In genomic region chr6:20211037-20211940, GRCh38 we compare ENCODE assay signal across 8 cellular contexts. TPM values are rescaled to one million over a fixed set of nuclear protein-coding genes. Genes with fewer than 3 reads are reported as not detected.
DNase-seq lines count a peak whose midpoint lies in the region; TF ChIP-seq lines count a peak whose summit lies in the region.

No MANE protein-coding gene starts in this region.

- H3K36me3 ChIP-seq in BJ (ENCODE audit: control insufficient read depth, insufficient read depth, low read length) (no peaks in the 10 kb centered on the region), mesodermal cell (ENCODE audit: control insufficient read depth, insufficient read depth, low read length) (no peaks in the 10 kb centered on the region)

- no peaks in the 10 kb centered on the region for H3K27me3 ChIP-seq in BJ (ENCODE audit: control insufficient read depth, insufficient read depth, low read length)

- peak overlapping the region; percentile 97 for H3K4me3 ChIP-seq in BJ (ENCODE audit: low read depth, low read length)
- H3K4me3 ChIP-seq in cardiac fibroblast (replicated peaks in 1 of 2; ENCODE audit: low read depth in 2 of 2, low read length in 2 of 2) = peak overlapping the region; percentile 81 to 92
- peak overlapping the region; percentile 57 for H3K4me3 ChIP-seq in mesodermal cell (ENCODE audit: extremely low read depth, insufficient read depth, low read length, poor library complexity, severe bottlenecking)

- POLR2A ChIA-PET in BJ (lab: Charles Lee) = no interaction called here

- no peaks in the 10 kb centered on the region for H3K9me3 ChIP-seq in mesodermal cell (ENCODE audit: control insufficient read depth, low read length)

- TF ChIP-seq CTCF in BJ (IDR thresholded peaks at IDR 0.05; ENCODE audit: insufficient read depth, low read depth, low read length) = no peak
- no peak for TF ChIP-seq CTCF in cardiac fibroblast (IDR thresholded peaks at IDR 0.05; ENCODE audit: low read depth, low read length)

- WGBS in mesodermal cell (ENCODE audit: insufficient coverage in 2 of 2), 2 experiments = 27 to 40% methylated on average over 6 of the region's 17 CpGs

- no peak overlapping the region for H3K27ac ChIP-seq in mesodermal cell (ENCODE audit: low read depth, low read length, severe bottlenecking)

- CTCF ChIA-PET in BJ (lab: Yijun Ruan, JAX) = interaction anchor here (1.1 kb wide), 1 partner anchor 86 kb away, joined by 3 read pairs; no protein-coding TSS in a partner anchor

- peak; percentile 65 for TF ChIP-seq POLR2A in GM19099 (IDR thresholded peaks at IDR 0.05; ENCODE audit: extremely low read depth, insufficient read length, low read depth)

- DNase-seq in BJ (ENCODE audit: low read depth) = no peak
- DNase-seq in NCI-H146 (lab: John Stamatoyannopoulos, UW) = peak; percentile 51
- peak in 1 of 2 donors; percentile 19 for DNase-seq in cardiac fibroblast (ENCODE audit: low read depth in 2 of 2)
- DNase-seq in C1 segment of cervical spinal cord (lab: John Stamatoyannopoulos, UW) = no peak
- DNase-seq in stimulated activated CD4-positive, alpha-beta T cell treated with anti-CD3 and anti-CD28 coated beads, Interleukin-12 subunit alpha, Interleukin-12 subunit beta, amount 100 ng/mL, for 4 hours = no peak
- DNase-seq in NCI-H128 (lab: John Stamatoyannopoulos, UW; ENCODE audit: unreplicated experiment) = no peak

- H3K4me1 ChIP-seq in mesodermal cell (ENCODE audit: control insufficient read depth, insufficient read depth, low read length, poor library complexity, severe bottlenecking) = peaks cover 2% of the 10 kb centered on the region

RNA-seq across cellular contexts. Expression of gene MBOAT1, which starts 1.0 kb away (rescaled TPM):
- 2.7 and 3.0 TPM in 2 replicates for polyA plus RNA-seq in BJ (2011; rRNA removed)
- 5.2 and 7.4 TPM in 2 replicates for polyA minus RNA-seq in BJ (2011; rRNA and poly(A)+ RNA removed)
- 3.7 TPM for polyA plus RNA-seq in mesodermal cell (2013, experiment 1 of 2)
- polyA plus RNA-seq in mesodermal cell (2013, experiment 2 of 2) = 3.9 TPM
